1 cellular context compared by ENCODE assay signal in the genomic region with DNA sequence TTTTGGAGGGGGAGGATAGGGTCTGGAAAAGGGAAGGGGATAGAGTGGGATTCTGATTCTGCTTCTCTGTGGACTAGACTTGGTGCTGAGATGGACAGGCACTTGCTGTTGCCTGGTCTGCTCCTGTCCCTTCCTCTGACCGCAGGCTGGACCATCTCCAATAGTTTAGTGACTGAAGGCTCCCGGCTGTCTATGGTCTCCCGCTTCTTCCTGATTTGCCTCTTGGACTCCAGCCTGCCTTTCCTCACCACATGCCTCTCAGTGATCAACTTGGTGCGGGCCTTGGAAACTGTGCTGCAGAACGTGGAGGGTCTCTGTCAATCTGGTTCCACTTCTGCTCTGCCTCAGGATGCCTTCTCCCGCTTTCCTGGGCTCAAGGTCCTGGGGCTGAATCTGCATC.
TF ChIP-seq lines count a peak whose summit lies in the region.

No MANE protein-coding gene starts in this region.

TF ChIP-seq in IMR-90, 13 proteins besides CTCF, POLR2A, EP300 and RAD21:
- TF ChIP-seq SMC3 (IDR thresholded peaks at IDR 0.05; ENCODE audit: low read depth, low read length) (no peak), NFE2L2 (IDR thresholded peaks at IDR 0.05; ENCODE audit: low read depth, low read length) (no peak), RFX5 (IDR thresholded peaks at IDR 0.05; ENCODE audit: low read depth, low read length) (no peak), BHLHE40 (IDR thresholded peaks at IDR 0.05; ENCODE audit: low read depth, low read length) (no peak), MAZ (IDR thresholded peaks at IDR 0.05; ENCODE audit: borderline replicate concordance, low read depth, low read length) (no peak), CHD1 (IDR thresholded peaks at IDR 0.05; ENCODE audit: low read depth, low read length) (no peak), FOS (IDR thresholded peaks at IDR 0.05; ENCODE audit: low read depth, low read length) (no peak), CEBPB (IDR thresholded peaks at IDR 0.05; ENCODE audit: low read depth, low read length) (no peak), MAFK (IDR thresholded peaks at IDR 0.05; ENCODE audit: low read depth, low read length) (no peak), MXI1 (IDR thresholded peaks at IDR 0.05; ENCODE audit: borderline replicate concordance, low read depth, low read length) (no peak), RCOR1 (IDR thresholded peaks at IDR 0.05; ENCODE audit: insufficient replicate concordance, low read length) (no peak)
- TF ChIP-seq, protein P1, sequence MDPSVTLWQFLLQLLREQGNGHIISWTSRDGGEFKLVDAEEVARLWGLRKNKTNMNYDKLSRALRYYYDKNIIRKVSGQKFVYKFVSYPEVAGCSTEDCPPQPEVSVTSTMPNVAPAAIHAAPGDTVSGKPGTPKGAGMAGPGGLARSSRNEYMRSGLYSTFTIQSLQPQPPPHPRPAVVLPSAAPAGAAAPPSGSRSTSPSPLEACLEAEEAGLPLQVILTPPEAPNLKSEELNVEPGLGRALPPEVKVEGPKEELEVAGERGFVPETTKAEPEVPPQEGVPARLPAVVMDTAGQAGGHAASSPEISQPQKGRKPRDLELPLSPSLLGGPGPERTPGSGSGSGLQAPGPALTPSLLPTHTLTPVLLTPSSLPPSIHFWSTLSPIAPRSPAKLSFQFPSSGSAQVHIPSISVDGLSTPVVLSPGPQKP (IDR thresholded peaks at IDR 0.05; ENCODE audit: borderline replicate concordance, low read depth, low read length): no peak
- TF ChIP-seq, protein P2, sequence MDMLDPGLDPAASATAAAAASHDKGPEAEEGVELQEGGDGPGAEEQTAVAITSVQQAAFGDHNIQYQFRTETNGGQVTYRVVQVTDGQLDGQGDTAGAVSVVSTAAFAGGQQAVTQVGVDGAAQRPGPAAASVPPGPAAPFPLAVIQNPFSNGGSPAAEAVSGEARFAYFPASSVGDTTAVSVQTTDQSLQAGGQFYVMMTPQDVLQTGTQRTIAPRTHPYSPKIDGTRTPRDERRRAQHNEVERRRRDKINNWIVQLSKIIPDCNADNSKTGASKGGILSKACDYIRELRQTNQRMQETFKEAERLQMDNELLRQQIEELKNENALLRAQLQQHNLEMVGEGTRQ (IDR thresholded peaks at IDR 0.05; ENCODE audit: low read depth, low read length): no peak
